ENCODE assay signal across 1 cellular context in genomic region chr16:4113358-4114256, GRCh38.
TF ChIP-seq lines count a peak whose summit lies in the region.

No MANE protein-coding gene starts in this region.

TF ChIP-seq in HepG2, 621 proteins besides CTCF, POLR2A, EP300 and RAD21 (continued from another document and continues in another):
- no peak for TF ChIP-seq SOX6 (IDR thresholded peaks at IDR 0.05)
- peak; percentile 50 for TF ChIP-seq SOX6 (CRISPR knock-in tag; IDR thresholded peaks at IDR 0.05)
- TF ChIP-seq MTF1 (CRISPR knock-in tag; IDR thresholded peaks at IDR 0.05) = no peak
- no peak for TF ChIP-seq ZNF136 (CRISPR knock-in tag; IDR thresholded peaks at IDR 0.05; ENCODE audit: low read depth)
- TF ChIP-seq PRPF4 (IDR thresholded peaks at IDR 0.05; ENCODE audit: low read depth, low read length, poor library complexity, severe bottlenecking) = no peak
- TF ChIP-seq, protein P1, sequence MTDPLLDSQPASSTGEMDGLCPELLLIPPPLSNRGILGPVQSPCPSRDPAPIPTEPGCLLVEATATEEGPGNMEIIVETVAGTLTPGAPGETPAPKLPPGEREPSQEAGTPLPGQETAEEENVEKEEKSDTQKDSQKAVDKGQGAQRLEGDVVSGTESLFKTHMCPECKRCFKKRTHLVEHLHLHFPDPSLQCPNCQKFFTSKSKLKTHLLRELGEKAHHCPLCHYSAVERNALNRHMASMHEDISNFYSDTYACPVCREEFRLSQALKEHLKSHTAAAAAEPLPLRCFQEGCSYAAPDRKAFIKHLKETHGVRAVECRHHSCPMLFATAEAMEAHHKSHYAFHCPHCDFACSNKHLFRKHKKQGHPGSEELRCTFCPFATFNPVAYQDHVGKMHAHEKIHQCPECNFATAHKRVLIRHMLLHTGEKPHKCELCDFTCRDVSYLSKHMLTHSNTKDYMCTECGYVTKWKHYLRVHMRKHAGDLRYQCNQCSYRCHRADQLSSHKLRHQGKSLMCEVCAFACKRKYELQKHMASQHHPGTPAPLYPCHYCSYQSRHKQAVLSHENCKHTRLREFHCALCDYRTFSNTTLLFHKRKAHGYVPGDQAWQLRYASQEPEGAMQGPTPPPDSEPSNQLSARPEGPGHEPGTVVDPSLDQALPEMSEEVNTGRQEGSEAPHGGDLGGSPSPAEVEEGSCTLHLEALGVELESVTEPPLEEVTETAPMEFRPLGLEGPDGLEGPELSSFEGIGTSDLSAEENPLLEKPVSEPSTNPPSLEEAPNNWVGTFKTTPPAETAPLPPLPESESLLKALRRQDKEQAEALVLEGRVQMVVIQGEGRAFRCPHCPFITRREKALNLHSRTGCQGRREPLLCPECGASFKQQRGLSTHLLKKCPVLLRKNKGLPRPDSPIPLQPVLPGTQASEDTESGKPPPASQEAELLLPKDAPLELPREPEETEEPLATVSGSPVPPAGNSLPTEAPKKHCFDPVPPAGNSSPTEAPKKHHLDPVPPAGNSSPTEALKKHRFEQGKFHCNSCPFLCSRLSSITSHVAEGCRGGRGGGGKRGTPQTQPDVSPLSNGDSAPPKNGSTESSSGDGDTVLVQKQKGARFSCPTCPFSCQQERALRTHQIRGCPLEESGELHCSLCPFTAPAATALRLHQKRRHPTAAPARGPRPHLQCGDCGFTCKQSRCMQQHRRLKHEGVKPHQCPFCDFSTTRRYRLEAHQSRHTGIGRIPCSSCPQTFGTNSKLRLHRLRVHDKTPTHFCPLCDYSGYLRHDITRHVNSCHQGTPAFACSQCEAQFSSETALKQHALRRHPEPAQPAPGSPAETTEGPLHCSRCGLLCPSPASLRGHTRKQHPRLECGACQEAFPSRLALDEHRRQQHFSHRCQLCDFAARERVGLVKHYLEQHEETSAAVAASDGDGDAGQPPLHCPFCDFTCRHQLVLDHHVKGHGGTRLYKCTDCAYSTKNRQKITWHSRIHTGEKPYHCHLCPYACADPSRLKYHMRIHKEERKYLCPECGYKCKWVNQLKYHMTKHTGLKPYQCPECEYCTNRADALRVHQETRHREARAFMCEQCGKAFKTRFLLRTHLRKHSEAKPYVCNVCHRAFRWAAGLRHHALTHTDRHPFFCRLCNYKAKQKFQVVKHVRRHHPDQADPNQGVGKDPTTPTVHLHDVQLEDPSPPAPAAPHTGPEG (CRISPR knock-in tag; IDR thresholded peaks at IDR 0.05) = no peak
- TF ChIP-seq SKI (IDR thresholded peaks at IDR 0.05; ENCODE audit: partially characterized antibody) = peak; percentile 23
- TF ChIP-seq ZNF558 (CRISPR knock-in tag; IDR thresholded peaks at IDR 0.05; ENCODE audit: borderline replicate concordance) = no peak; the same call in 1 of the 2 replicates
- TF ChIP-seq ATRX (CRISPR knock-in tag; IDR thresholded peaks at IDR 0.05; ENCODE audit: borderline replicate concordance) = no peak
- 0 out of 2 replicates have a peak, but pooled peaks have one; percentile 7 for TF ChIP-seq THAP11 (CRISPR knock-in tag; IDR thresholded peaks at IDR 0.05)
- TF ChIP-seq ZNF235 (CRISPR knock-in tag; IDR thresholded peaks at IDR 0.05; ENCODE audit: borderline replicate concordance) = no peak
- TF ChIP-seq ZNF546 (CRISPR knock-in tag; conservative IDR thresholded peaks at IDR 0.05) = no peak
- no peak for TF ChIP-seq ZNF776 (CRISPR knock-in tag; IDR thresholded peaks at IDR 0.05)
- TF ChIP-seq MAFF (IDR thresholded peaks at IDR 0.05; ENCODE audit: low read depth, low read length) = no peak
- TF ChIP-seq SMC3 (IDR thresholded peaks at IDR 0.05; ENCODE audit: low read length) = no peak
- TF ChIP-seq HMG20B (CRISPR knock-in tag; conservative IDR thresholded peaks at IDR 0.05) = no peak
- TF ChIP-seq ZNF570 (CRISPR knock-in tag; IDR thresholded peaks at IDR 0.05; ENCODE audit: borderline replicate concordance) = no peak
- TF ChIP-seq, protein P2, sequence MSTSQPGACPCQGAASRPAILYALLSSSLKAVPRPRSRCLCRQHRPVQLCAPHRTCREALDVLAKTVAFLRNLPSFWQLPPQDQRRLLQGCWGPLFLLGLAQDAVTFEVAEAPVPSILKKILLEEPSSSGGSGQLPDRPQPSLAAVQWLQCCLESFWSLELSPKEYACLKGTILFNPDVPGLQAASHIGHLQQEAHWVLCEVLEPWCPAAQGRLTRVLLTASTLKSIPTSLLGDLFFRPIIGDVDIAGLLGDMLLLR (CRISPR knock-in tag; IDR thresholded peaks at IDR 0.05) = no peak
- no peak; the same call in 1 of the 2 replicates for TF ChIP-seq ZBTB26 (CRISPR knock-in tag; IDR thresholded peaks at IDR 0.05; ENCODE audit: borderline replicate concordance)
- peak; percentile 44; the same call in 1 of the 2 replicates for TF ChIP-seq KMT2B (CRISPR knock-in tag; IDR thresholded peaks at IDR 0.05)
- TF ChIP-seq MLLT10 (CRISPR knock-in tag; IDR thresholded peaks at IDR 0.05) = no peak
- no peak for TF ChIP-seq FOXP1 (IDR thresholded peaks at IDR 0.05)
- 0 out of 2 replicates have a peak, but pooled peaks have one; percentile 5 for TF ChIP-seq FOXP1 (CRISPR knock-in tag; IDR thresholded peaks at IDR 0.05)
- no peak for TF ChIP-seq ELK4 (CRISPR knock-in tag; IDR thresholded peaks at IDR 0.05; ENCODE audit: borderline replicate concordance)
- no peak for TF ChIP-seq MEF2D (CRISPR knock-in tag; IDR thresholded peaks at IDR 0.05)
- peak; percentile 75 for TF ChIP-seq ARID4A (CRISPR knock-in tag; IDR thresholded peaks at IDR 0.05; ENCODE audit: borderline replicate concordance)
- TF ChIP-seq ZNF530 (CRISPR knock-in tag; IDR thresholded peaks at IDR 0.05; ENCODE audit: low read depth) = no peak
- no peak for TF ChIP-seq POLR2G (IDR thresholded peaks at IDR 0.05; ENCODE audit: low read depth, low read length)
- TF ChIP-seq CHCHD3 (CRISPR knock-in tag; IDR thresholded peaks at IDR 0.05) = no peak
- no peak for TF ChIP-seq NBN (conservative IDR thresholded peaks at IDR 0.05)
- peak; percentile 48 for TF ChIP-seq NFYB (CRISPR knock-in tag; IDR thresholded peaks at IDR 0.05)
- TF ChIP-seq DRAP1 (CRISPR knock-in tag; IDR thresholded peaks at IDR 0.05) = no peak
- TF ChIP-seq SALL2 (CRISPR knock-in tag; IDR thresholded peaks at IDR 0.05) = no peak
- TF ChIP-seq, protein P3, sequence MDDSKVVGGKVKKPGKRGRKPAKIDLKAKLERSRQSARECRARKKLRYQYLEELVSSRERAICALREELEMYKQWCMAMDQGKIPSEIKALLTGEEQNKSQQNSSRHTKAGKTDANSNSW (CRISPR knock-in tag; IDR thresholded peaks at IDR 0.05; ENCODE audit: borderline replicate concordance) = no peak
- TF ChIP-seq, protein P4, sequence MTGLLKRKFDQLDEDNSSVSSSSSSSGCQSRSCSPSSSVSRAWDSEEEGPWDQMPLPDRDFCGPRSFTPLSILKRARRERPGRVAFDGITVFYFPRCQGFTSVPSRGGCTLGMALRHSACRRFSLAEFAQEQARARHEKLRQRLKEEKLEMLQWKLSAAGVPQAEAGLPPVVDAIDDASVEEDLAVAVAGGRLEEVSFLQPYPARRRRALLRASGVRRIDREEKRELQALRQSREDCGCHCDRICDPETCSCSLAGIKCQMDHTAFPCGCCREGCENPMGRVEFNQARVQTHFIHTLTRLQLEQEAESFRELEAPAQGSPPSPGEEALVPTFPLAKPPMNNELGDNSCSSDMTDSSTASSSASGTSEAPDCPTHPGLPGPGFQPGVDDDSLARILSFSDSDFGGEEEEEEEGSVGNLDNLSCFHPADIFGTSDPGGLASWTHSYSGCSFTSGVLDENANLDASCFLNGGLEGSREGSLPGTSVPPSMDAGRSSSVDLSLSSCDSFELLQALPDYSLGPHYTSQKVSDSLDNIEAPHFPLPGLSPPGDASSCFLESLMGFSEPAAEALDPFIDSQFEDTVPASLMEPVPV (CRISPR knock-in tag; IDR thresholded peaks at IDR 0.05) = no peak
- no peak for TF ChIP-seq NFKBIZ (CRISPR knock-in tag; IDR thresholded peaks at IDR 0.05)
- TF ChIP-seq MAFK (conservative IDR thresholded peaks at IDR 0.05 in 1 of 2, IDR thresholded peaks at IDR 0.05 in 1 of 2; ENCODE audit: low read length in 2 of 2) = no peak
- no peak for TF ChIP-seq HMGA1 (CRISPR knock-in tag; conservative IDR thresholded peaks at IDR 0.05)
- no peak for TF ChIP-seq ZNF598 (CRISPR knock-in tag; IDR thresholded peaks at IDR 0.05; ENCODE audit: borderline replicate concordance)
- TF ChIP-seq RFX1 (IDR thresholded peaks at IDR 0.05) = no peak
- no peak for TF ChIP-seq ZNF207 (IDR thresholded peaks at IDR 0.05; ENCODE audit: borderline replicate concordance)
- TF ChIP-seq ZNF329 (CRISPR knock-in tag; IDR thresholded peaks at IDR 0.05; ENCODE audit: low read depth) = no peak
- TF ChIP-seq YY1 (IDR thresholded peaks at IDR 0.05; ENCODE audit: insufficient read depth, insufficient replicate concordance, low read depth, low read length) = no peak
- no peak for TF ChIP-seq ZNF850 (CRISPR knock-in tag; conservative IDR thresholded peaks at IDR 0.05)
- no peak for TF ChIP-seq ZSCAN5A (CRISPR knock-in tag; IDR thresholded peaks at IDR 0.05; ENCODE audit: borderline replicate concordance)
- no peak for TF ChIP-seq BCL3 (CRISPR knock-in tag; IDR thresholded peaks at IDR 0.05)
- TF ChIP-seq HNRNPUL1 (IDR thresholded peaks at IDR 0.05; ENCODE audit: low read depth, low read length) = no peak
- no peak for TF ChIP-seq ZSCAN22 (CRISPR knock-in tag; IDR thresholded peaks at IDR 0.05)
